9 cellular contexts compared by ENCODE assay signal in the genomic region with DNA sequence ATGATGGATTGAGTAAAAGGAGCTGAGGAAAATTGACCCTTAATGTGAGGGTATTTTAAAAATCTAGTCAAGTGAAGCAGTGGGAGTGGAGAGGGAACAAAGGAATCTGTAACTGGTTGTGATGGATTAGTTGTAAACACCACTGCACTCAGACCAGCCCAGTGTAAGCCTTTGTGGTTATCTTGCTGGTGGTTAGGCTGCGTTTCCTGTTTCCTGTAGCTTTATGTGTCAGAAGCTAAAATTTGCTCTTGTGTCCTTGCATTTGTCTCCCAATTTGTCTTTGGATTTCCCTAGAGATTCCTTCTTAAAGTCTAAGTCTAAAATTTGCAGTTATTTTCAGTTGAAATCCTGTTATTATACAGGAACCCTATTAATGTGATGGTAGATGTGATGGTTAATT. TPM values are rescaled to one million over a fixed set of nuclear protein-coding genes. Genes with fewer than 3 reads are reported as not detected.
A peak's percentile ranks its signal among the peaks of the same experiment; 100 is the strongest.
DNase-seq lines count a peak whose midpoint lies in the region; ATAC-seq, FAIRE-seq and TF ChIP-seq lines count a peak whose summit lies in the region.
"Had no signal": no experiment of that assay in that cellular context is flagged by ENCODE, and none has a peak within 500 bp of the region (broad histone marks: within the 10 kb centered on the region; RNA-seq: fewer than 3 reads in every experiment).

No MANE protein-coding gene starts in this region.

- peak; percentile 84 for ATAC-seq in GM21717 (IDR thresholded peaks at IDR 0.05; ENCODE audit: unreplicated experiment)

- peak overlapping the region; percentile 37; the same call in 1 of the 2 replicates for H3K4me2 ChIP-seq in MM.1S (ENCODE audit: low read depth, low read length)

- no peak for FAIRE-seq in RCC 7860 (lab: Jason Lieb, UNC)

- no peak for TF ChIP-seq POLR2A in transverse colon (IDR thresholded peaks at IDR 0.05)

- H4K20me1 ChIP-seq in MM.1S (ENCODE audit: insufficient read depth, low read length) = no peaks in the 10 kb centered on the region

- no peak overlapping the region for H2AFZ ChIP-seq in MM.1S (ENCODE audit: low read length)

- WGBS in transverse colon (ENCODE audit: low coverage in 1 of 2), 2 donors = 9 to 23% methylated on average over 1 of the region's 1 CpG

- DNase-seq in GM13976 (ENCODE audit: low spot score) (peak; percentile 18), MM.1S (peak; percentile 55), foreskin melanocyte (peak; percentile 26), NCI-H82 treated with DMSO at 0.1 percent for 48 hours (lab: John Stamatoyannopoulos, UW; ENCODE audit: unreplicated experiment) (no peak), RCC 7860 (ENCODE audit: low spot score) (no peak), LoVo (ENCODE audit: low spot score) (no peak), transverse colon (no peak)

- H3F3A ChIP-seq in MM.1S (ENCODE audit: insufficient read depth, low read length) = no peaks in the 10 kb centered on the region

- H3K27me3 ChIP-seq in MM.1S (replicated peaks; ENCODE audit: insufficient read depth, low read length) = no peaks in the 10 kb centered on the region
- no peaks in the 10 kb centered on the region for H3K27me3 ChIP-seq in transverse colon

- H3K9ac ChIP-seq in MM.1S (ENCODE audit: low read length) = no peak overlapping the region

- no peak overlapping the region for H3K4me3 ChIP-seq in MM.1S (ENCODE audit: low read length)
- no peak overlapping the region for H3K4me3 ChIP-seq in transverse colon

- no peak for TF ChIP-seq CTCF in GM13976 (IDR thresholded peaks at IDR 0.05; ENCODE audit: borderline replicate concordance, control extremely low read depth, extremely low read depth, insufficient read depth, missing control alignments)
- no peak for TF ChIP-seq CTCF in MM.1S (IDR thresholded peaks at IDR 0.05; ENCODE audit: low read length)
- no peak for TF ChIP-seq CTCF in transverse colon (IDR thresholded peaks at IDR 0.05)

- in situ Hi-C loops in GM13976 (cut with MboI; ENCODE audit: low sequenced_read_pairs, unreplicated experiment) = no loop called here
- in situ Hi-C loops in transverse colon (cut with MboI; ENCODE audit: low pct_ligation_motif_present in 1 of 4, low pct_unique_long_range_greater_than_20kb in 1 of 4, low sequenced_read_pairs in 3 of 4) = no loop called here

- no peaks in the 10 kb centered on the region for H3K36me3 ChIP-seq in MM.1S (replicated peaks; ENCODE audit: insufficient read depth, low read length)
- no peaks in the 10 kb centered on the region for H3K36me3 ChIP-seq in transverse colon

- TF ChIP-seq EP300 in transverse colon (IDR thresholded peaks at IDR 0.05; ENCODE audit: low read depth) = no peak

- intact Hi-C loops in transverse colon (cut with DNase I; ENCODE audit: low total_unique reads) = no loop called here

- no peaks in the 10 kb centered on the region for H3K9me2 ChIP-seq in MM.1S (replicated peaks; ENCODE audit: insufficient read depth, low read length)

- H3K4me1 ChIP-seq in MM.1S (ENCODE audit: low read length) (0 out of 2 replicates have a peak, but pooled peaks cover 3% of the 10 kb centered on the region), transverse colon (no peaks in the 10 kb centered on the region)

- H3K79me2 ChIP-seq in MM.1S (ENCODE audit: low read length) = no peaks in the 10 kb centered on the region

- H3K27ac ChIP-seq in MM.1S (ENCODE audit: low read length) = no peak overlapping the region
- H3K27ac ChIP-seq in transverse colon = no peak overlapping the region
- H3K27ac ChIP-seq: HL-60 had no signal

- H3K9me3 ChIP-seq in MM.1S (replicated peaks; ENCODE audit: insufficient read depth, low read length) (no peaks in the 10 kb centered on the region), transverse colon (no peaks in the 10 kb centered on the region)

RNA-seq across cellular contexts. Expression of gene IFNA21, which starts 6.3 kb away (rescaled TPM):
- not detected for total RNA-seq in transverse colon

RNA-seq across cellular contexts. Expression of gene IFNW1, which starts 18.5 kb away (rescaled TPM):
- not detected for total RNA-seq in transverse colon

RNA-seq across cellular contexts. Expression of gene IFNA4, which starts 27.2 kb away (rescaled TPM):
- not detected for total RNA-seq in transverse colon

RNA-seq across cellular contexts. Expression of gene IFNA7, which starts 41.8 kb away (rescaled TPM):
- not detected for total RNA-seq in transverse colon

RNA-seq across cellular contexts. Expression of gene IFNA10, which starts 46.8 kb away (rescaled TPM):
- total RNA-seq in transverse colon = not detected

Comparison
In these comparisons a context has a peak if more than half of its experiments do, and no peak if none do; other contexts are left out.
1. DNase-seq: peak in GM13976 (single experiment), MM.1S (single experiment) and foreskin melanocyte (single experiment); none in NCI-H82 treated with DMSO at 0.1 percent for 48 hours (single experiment), RCC 7860 (single experiment), LoVo (single experiment) and transverse colon (single experiment).